22 cellular contexts compared by ENCODE assay signal in the genomic region with DNA sequence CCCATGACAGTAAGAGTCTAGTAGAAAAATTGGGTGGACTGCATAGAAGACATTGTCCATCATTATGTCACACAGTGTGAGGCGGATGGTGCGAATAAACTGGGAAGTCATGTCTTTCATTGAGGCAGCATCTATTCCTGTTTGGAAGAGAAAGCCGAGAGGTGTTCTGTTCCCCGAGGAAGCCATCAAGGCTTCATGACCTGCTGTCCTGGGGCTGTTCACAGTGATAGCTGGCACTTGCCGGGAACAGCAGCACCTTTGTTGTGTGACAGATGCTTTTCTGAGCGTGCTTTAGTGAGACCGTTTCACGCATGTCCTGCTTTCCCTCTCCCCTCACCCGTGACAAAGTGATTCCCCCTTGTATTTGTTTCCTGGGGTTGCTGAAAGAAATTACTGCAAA.
"Had no signal": no experiment of that assay in that cellular context is flagged by ENCODE, and none has a peak within 500 bp of the region (broad histone marks: within the 10 kb centered on the region; RNA-seq: fewer than 3 reads in every experiment).

No MANE protein-coding gene starts in this region.

- H3K9me3 ChIP-seq: ascending aorta, colonic mucosa, gastrocnemius medialis, heart right ventricle, prostate gland, thoracic aorta had no signal

- ATAC-seq: esophagus mucosa; gastrocnemius medialis; heart right ventricle; naive thymus-derived CD4-positive, alpha-beta T cell; right cardiac atrium; stimulated activated effector memory CD8-positive, alpha-beta T cell treated with anti-CD3 and anti-CD28 coated beads, Interleukin-12 subunit alpha, Interleukin-12 subunit beta, amount 100 ng/mL, for 72 hours had no signal

- H3K9me3 Mint-ChIP-seq: activated naive CD4-positive, alpha-beta T cell treated with anti-CD3 and anti-CD28 coated beads, Interleukin-2, amount 10 ng/mL, durations not matched to agents 7 days and 5 days; activated T-helper 2 cell treated with anti-CD3 and anti-CD28 coated beads, Interferon-gamma antibody, Interleukin-2, Interleukin-4, amounts not matched to agents 10 μg/mL and 5 μg/mL and 100 μg/mL, durations not matched to agents 14 hours and 24 hours and 36 hours; central memory CD8-positive, alpha-beta T cell; naive thymus-derived CD4-positive, alpha-beta T cell; neural progenitor cell; stimulated activated effector memory CD8-positive, alpha-beta T cell treated with anti-CD3 and anti-CD28 coated beads, Interleukin-12 subunit alpha, Interleukin-12 subunit beta, amount 100 ng/mL, for 72 hours had no signal

- DNase-seq: activated CD4-positive, alpha-beta T cell treated with anti-CD3 and anti-CD28 coated beads, Interleukin-2, amount 50 U/mL, for 1 hour; activated naive CD4-positive, alpha-beta T cell treated with anti-CD3 and anti-CD28 coated beads, Interleukin-2, amount 10 ng/mL, durations not matched to agents 7 days and 5 days; activated T-cell treated with anti-CD3 and anti-CD28 coated beads for 4 hours; colonic mucosa; effector CD4-positive, alpha-beta T cell; gastrocnemius medialis; heart right ventricle; mesenchymal stem cell; naive thymus-derived CD4-positive, alpha-beta T cell; small intestine; stimulated activated CD4-positive, alpha-beta T cell treated with anti-CD3 and anti-CD28 coated beads, Interleukin-4, amount 100 ng/mL, for 1 hour; T-helper 1 cell; T1000 had no signal

- H3K36me3 Mint-ChIP-seq: activated naive CD4-positive, alpha-beta T cell treated with anti-CD3 and anti-CD28 coated beads, Interleukin-2, amount 10 ng/mL, durations not matched to agents 7 days and 5 days; stimulated activated effector memory CD8-positive, alpha-beta T cell treated with anti-CD3 and anti-CD28 coated beads, Interleukin-12 subunit alpha, Interleukin-12 subunit beta, amount 100 ng/mL, for 72 hours had no signal

- H3K27me3 Mint-ChIP-seq: central memory CD8-positive, alpha-beta T cell; naive thymus-derived CD4-positive, alpha-beta T cell had no signal

- H3K27me3 ChIP-seq: ascending aorta, colonic mucosa, gastrocnemius medialis, heart right ventricle, neural progenitor cell had no signal

- H3K4me3 ChIP-seq: ascending aorta, colonic mucosa, gastrocnemius medialis, heart right ventricle, neural progenitor cell, prostate gland, thoracic aorta had no signal

- H3K36me3 ChIP-seq: colonic mucosa, neural progenitor cell, prostate gland had no signal

- H3K4me3 Mint-ChIP-seq: activated naive CD4-positive, alpha-beta T cell treated with anti-CD3 and anti-CD28 coated beads, Interleukin-2, amount 10 ng/mL, durations not matched to agents 7 days and 5 days; central memory CD8-positive, alpha-beta T cell; naive thymus-derived CD4-positive, alpha-beta T cell; neural progenitor cell; stimulated activated effector memory CD8-positive, alpha-beta T cell treated with anti-CD3 and anti-CD28 coated beads, Interleukin-12 subunit alpha, Interleukin-12 subunit beta, amount 100 ng/mL, for 72 hours had no signal

- H3K27ac Mint-ChIP-seq: activated naive CD4-positive, alpha-beta T cell treated with anti-CD3 and anti-CD28 coated beads, Interleukin-2, amount 10 ng/mL, durations not matched to agents 7 days and 5 days; activated T-helper 2 cell treated with anti-CD3 and anti-CD28 coated beads, Interferon-gamma antibody, Interleukin-2, Interleukin-4, amounts not matched to agents 10 μg/mL and 5 μg/mL and 100 μg/mL, durations not matched to agents 14 hours and 24 hours and 36 hours; neural progenitor cell; stimulated activated effector memory CD8-positive, alpha-beta T cell treated with anti-CD3 and anti-CD28 coated beads, Interleukin-12 subunit alpha, Interleukin-12 subunit beta, amount 100 ng/mL, for 72 hours had no signal

- H3K27ac ChIP-seq: ascending aorta, colonic mucosa, gastrocnemius medialis, heart right ventricle, neural progenitor cell, prostate gland, thoracic aorta had no signal

- H3K4me1 Mint-ChIP-seq: activated naive CD4-positive, alpha-beta T cell treated with anti-CD3 and anti-CD28 coated beads, Interleukin-2, amount 10 ng/mL, durations not matched to agents 7 days and 5 days; stimulated activated effector memory CD8-positive, alpha-beta T cell treated with anti-CD3 and anti-CD28 coated beads, Interleukin-12 subunit alpha, Interleukin-12 subunit beta, amount 100 ng/mL, for 72 hours had no signal

- H3K4me1 ChIP-seq: ascending aorta, colonic mucosa, prostate gland had no signal
